In the genomic region with DNA sequence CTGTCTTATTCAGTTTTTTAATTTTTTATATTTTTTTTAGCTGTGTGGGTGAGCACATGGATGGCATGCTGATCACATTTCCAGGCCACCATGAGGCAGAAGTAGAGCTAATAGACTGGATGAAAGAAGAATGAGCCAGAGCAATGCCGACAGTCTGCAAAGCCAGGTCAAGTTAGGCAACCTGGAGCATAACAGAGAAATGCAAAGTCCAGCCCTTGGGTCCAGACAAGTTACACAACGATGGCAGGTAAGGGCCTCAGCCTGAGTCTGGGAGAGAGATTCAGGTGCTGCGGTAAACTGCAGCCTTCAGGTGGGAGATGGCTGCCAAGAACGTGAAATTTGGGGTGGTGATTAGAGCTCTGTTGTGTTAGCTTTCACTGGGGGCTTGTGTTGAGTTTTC, we compare ENCODE assay signal across 29 cellular contexts.
"Had no signal": no experiment of that assay in that cellular context is flagged by ENCODE, and none has a peak within 500 bp of the region (broad histone marks: within the 10 kb centered on the region; RNA-seq: fewer than 3 reads in every experiment).

No MANE protein-coding gene starts in this region.

- H3K4me3 ChIP-seq: adrenal gland, ascending aorta had no signal

- H3K4me1 ChIP-seq: adrenal gland, ascending aorta had no signal

- H3K9me3 ChIP-seq: adrenal gland, ascending aorta had no signal

- H3K27ac ChIP-seq: adrenal gland, ascending aorta, VCaP had no signal

- H3K27me3 ChIP-seq: adrenal gland, ascending aorta had no signal

- H3K36me3 ChIP-seq: adrenal gland, ascending aorta had no signal

- DNase-seq: activated B cell treated with CpG ODN at 0.5 μM for 24 hours; activated CD4-positive, alpha-beta memory T cell treated with anti-CD3 and anti-CD28 coated beads for 36 hours; activated CD4-positive, alpha-beta T cell treated with anti-CD3 and anti-CD28 coated beads for 4 hours; activated CD4-positive, alpha-beta T cell treated with anti-CD3 and anti-CD28 coated beads, Interleukin-2, amount 10 ng/mL, durations not matched to agents 24 days and 14 days; activated CD4-positive, alpha-beta T cell treated with anti-CD3 and anti-CD28 coated beads, Interleukin-2, amount 50 U/mL, for 1 hour; activated CD4-positive, alpha-beta T cell treated with anti-CD3 and anti-CD28 coated beads, Interleukin-2, amount 50 U/mL, for 4 hours; activated CD4-positive, CD25-positive, alpha-beta regulatory T cell treated with anti-CD3 and anti-CD28 coated beads, Interleukin-2, amount 50 U/mL, for 72 hours; activated CD8-positive, alpha-beta memory T cell treated with anti-CD3 and anti-CD28 coated beads, Interleukin-2, amount 50 U/mL, for 4 hours; activated CD8-positive, alpha-beta T cell treated with anti-CD3 and anti-CD28 coated beads for 36 hours; activated effector memory CD4-positive, alpha-beta T cell treated with anti-CD3 and anti-CD28 coated beads, Interleukin-2, amount 50 U/mL, for 16 hours; activated gamma-delta T cell treated with Interleukin-2 at 50 U/mL for 16 hours; activated naive CD4-positive, alpha-beta T cell; activated naive CD4-positive, alpha-beta T cell treated with anti-CD3 and anti-CD28 coated beads for 36 hours; activated naive CD4-positive, alpha-beta T cell treated with anti-CD3 and anti-CD28 coated beads, Interleukin-2, amount 50 U/mL, for 16 hours; activated naive CD8-positive, alpha-beta T cell treated with anti-CD3 and anti-CD28 coated beads for 36 hours; activated T-cell treated with anti-CD3 and anti-CD28 coated beads for 4 hours; activated T-cell treated with anti-CD3 and anti-CD28 coated beads, Interleukin-2, amount 50 U/mL, for 1 hour; activated T-cell treated with anti-CD3 and anti-CD28 coated beads, Interleukin-2, amount 50 U/mL, for 4 hours; activated T-cell treated with anti-CD3 and anti-CD28 coated beads, Interleukin-2, amount 50 U/mL, for 72 hours; adrenal gland; amniotic stem cell; central memory CD4-positive, alpha-beta T cell; T-helper 1 cell; T-helper 2 cell; T-helper 9 cell had no signal

- ATAC-seq: activated CD8-positive, alpha-beta T cell treated with anti-CD3 and anti-CD28 coated beads for 36 hours; activated naive CD4-positive, alpha-beta T cell treated with anti-CD3 and anti-CD28 coated beads, Interleukin-2, amount 50 U/mL, for 72 hours; activated T-cell treated with anti-CD3 and anti-CD28 coated beads, Interleukin-2, amount 50 U/mL, for 4 hours; activated T-cell treated with anti-CD3 and anti-CD28 coated beads, Interleukin-2, amount 50 U/mL, for 72 hours; activated T-helper 17 cell treated with anti-CD3 and anti-CD28 coated beads, Interleukin-2, amount 50 U/mL, for 72 hours had no signal
